ENCODE assay signal across 1 cellular context in genomic region chr16:86272744-86273143, GRCh38.
A peak's percentile ranks its signal among the peaks of the same experiment; 100 is the strongest.
TF ChIP-seq lines count a peak whose summit lies in the region.

No MANE protein-coding gene starts in this region.

TF ChIP-seq in HEK293, 187 proteins besides CTCF, POLR2A, EP300 and RAD21 (continued from another document):
- TF ChIP-seq ZNF280D (tag by site-specific recombination; IDR thresholded peaks at IDR 0.05), result 0 out of 2 replicates have a peak, but pooled peaks have one; percentile 20
- TF ChIP-seq ZNF624 (tag by site-specific recombination; IDR thresholded peaks at IDR 0.05), result no peak
- TF ChIP-seq ZNF596 (tag by site-specific recombination; IDR thresholded peaks at IDR 0.05), result no peak
- TF ChIP-seq OSR2 (tag by site-specific recombination; IDR thresholded peaks at IDR 0.05), result no peak
- TF ChIP-seq AEBP2 (tag by site-specific recombination; IDR thresholded peaks at IDR 0.05; ENCODE audit: borderline replicate concordance), result no peak
- peak; percentile 87 for TF ChIP-seq SETDB1 (IDR thresholded peaks at IDR 0.05; ENCODE audit: insufficient read length, low read length)
- TF ChIP-seq ZNF580 (tag by site-specific recombination; IDR thresholded peaks at IDR 0.05), result peak; percentile 40; the same call in 1 of the 2 replicates
